In genomic region chr2:70142590-70143313, GRCh38 we compare ENCODE assay signal across 1 cellular context.
TF ChIP-seq lines count a peak whose summit lies in the region.

No MANE protein-coding gene starts in this region.

TF ChIP-seq in K562, 482 proteins besides CTCF, POLR2A, EP300 and RAD21 (continued from another document and continues in another):
- TF ChIP-seq KDM4B (IDR thresholded peaks at IDR 0.05; ENCODE audit: borderline replicate concordance in 2 of 2, low read depth in 1 of 2) (0 out of 4 replicates have a peak, but pooled peaks of 1 of the 2 experiments have one; percentile 32), BRF1 (IDR thresholded peaks at IDR 0.05; ENCODE audit: borderline replicate concordance, extremely low read depth, insufficient read length) (no peak), SIRT6 (IDR thresholded peaks at IDR 0.05; ENCODE audit: low read depth, low read length) (no peak), NR1H2 (CRISPR knock-in tag; IDR thresholded peaks at IDR 0.05) (no peak), ASH1L (IDR thresholded peaks at IDR 0.05; ENCODE audit: borderline replicate concordance, low read depth, partially characterized antibody) (no peak), POLR2AphosphoS5 (IDR thresholded peaks at IDR 0.05; ENCODE audit: control insufficient read depth, insufficient read depth, low read depth, low read length) (no peak; the same call in 1 of the 2 replicates), ATF3 (IDR thresholded peaks at IDR 0.05) (peak; percentile 100), ATF3 (CRISPR knock-in tag; conservative IDR thresholded peaks at IDR 0.05) (peak; percentile 99), CBX5 (IDR thresholded peaks at IDR 0.05; ENCODE audit: borderline replicate concordance, low read depth) (no peak; the same call in 1 of the 2 replicates), SMAD1 (IDR thresholded peaks at IDR 0.05; ENCODE audit: low read depth, low read length, partially characterized antibody) (peak; percentile 58), BACH1 (tag; IDR thresholded peaks at IDR 0.05) (no peak; the same call in 1 of the 2 replicates), MLLT1 (IDR thresholded peaks at IDR 0.05) (peak in 1 of 2 experiments; percentile 57; a peak in 3 of 4 replicates), PHF20 (IDR thresholded peaks at IDR 0.05; ENCODE audit: partially characterized antibody) (peak; percentile 76), ELF1 (tag; IDR thresholded peaks at IDR 0.05) (peak; percentile 99), ZBTB49 (CRISPR knock-in tag; IDR thresholded peaks at IDR 0.05; ENCODE audit: borderline replicate concordance) (no peak), XRCC4 (IDR thresholded peaks at IDR 0.05; ENCODE audit: extremely low read depth, insufficient read depth, insufficient read length) (no peak), CBX3 (IDR thresholded peaks at IDR 0.05; ENCODE audit: borderline replicate concordance in 1 of 2, low read length in 2 of 2) (no peak), ZNF583 (CRISPR knock-in tag; IDR thresholded peaks at IDR 0.05) (peak; percentile 20; the same call in 1 of the 2 replicates), SMAD4 (CRISPR knock-in tag; conservative IDR thresholded peaks at IDR 0.05) (peak; percentile 57; the same call in 1 of the 2 replicates), TEAD2 (tag; IDR thresholded peaks at IDR 0.05) (no peak), E2F3 (CRISPR knock-in tag; IDR thresholded peaks at IDR 0.05) (peak; percentile 98), ZNF134 (CRISPR knock-in tag; conservative IDR thresholded peaks at IDR 0.05) (no peak), ATF7 (IDR thresholded peaks at IDR 0.05) (peak; percentile 100), ZNF282 (CRISPR knock-in tag; IDR thresholded peaks at IDR 0.05) (no peak), CHD1 (IDR thresholded peaks at IDR 0.05; ENCODE audit: low read length) (no peak), ZNF444 (CRISPR knock-in tag; IDR thresholded peaks at IDR 0.05) (no peak), HOXB6 (CRISPR knock-in tag; IDR thresholded peaks at IDR 0.05; ENCODE audit: borderline replicate concordance) (no peak), PURB (CRISPR knock-in tag; IDR thresholded peaks at IDR 0.05; ENCODE audit: low read depth) (no peak), NR0B1 (IDR thresholded peaks at IDR 0.05; ENCODE audit: partially characterized antibody) (no peak), NEUROD1 (IDR thresholded peaks at IDR 0.05; ENCODE audit: borderline replicate concordance, low read depth, low read length, partially characterized antibody) (peak; percentile 71), IFI16 (CRISPR knock-in tag; IDR thresholded peaks at IDR 0.05) (no peak), DNMT1 (IDR thresholded peaks at IDR 0.05) (no peak), PHB (CRISPR knock-in tag; IDR thresholded peaks at IDR 0.05) (peak; percentile 64; the same call in 1 of the 2 replicates), PTBP1 (IDR thresholded peaks at IDR 0.05; ENCODE audit: low read depth, low read length) (no peak), ZC3H11A (IDR thresholded peaks at IDR 0.05; ENCODE audit: low read depth, low read length) (no peak; the same call in 1 of the 2 replicates), ZNF253 (CRISPR knock-in tag; conservative IDR thresholded peaks at IDR 0.05) (no peak), ARNT (IDR thresholded peaks at IDR 0.05) (peak in 1 of 2 experiments; percentile 29; a peak in 1 of 4 replicates), E2F6 (IDR thresholded peaks at IDR 0.05; ENCODE audit: borderline replicate concordance in 1 of 2, extremely low read depth in 1 of 2, insufficient read depth in 1 of 2, insufficient read length in 1 of 2, low read depth in 1 of 2, low read length in 1 of 2, poor library complexity in 1 of 2, severe bottlenecking in 1 of 2) (peak; percentile 79 to 88), ZC3H8 (IDR thresholded peaks at IDR 0.05) (no peak), TFAM (CRISPR knock-in tag; conservative IDR thresholded peaks at IDR 0.05) (no peak), PCBP2 (IDR thresholded peaks at IDR 0.05; ENCODE audit: low read depth, low read length, poor library complexity, severe bottlenecking) (no peak), EGR1 (conservative IDR thresholded peaks at IDR 0.05) (peak; percentile 99), FOXP1 (CRISPR knock-in tag; IDR thresholded peaks at IDR 0.05) (no peak), RERE (CRISPR knock-in tag; IDR thresholded peaks at IDR 0.05; ENCODE audit: borderline replicate concordance) (no peak), SP1 (CRISPR knock-in tag; IDR thresholded peaks at IDR 0.05) (peak; percentile 97), ZFPM2 (CRISPR knock-in tag; IDR thresholded peaks at IDR 0.05) (no peak)
- TF ChIP-seq, protein P1, sequence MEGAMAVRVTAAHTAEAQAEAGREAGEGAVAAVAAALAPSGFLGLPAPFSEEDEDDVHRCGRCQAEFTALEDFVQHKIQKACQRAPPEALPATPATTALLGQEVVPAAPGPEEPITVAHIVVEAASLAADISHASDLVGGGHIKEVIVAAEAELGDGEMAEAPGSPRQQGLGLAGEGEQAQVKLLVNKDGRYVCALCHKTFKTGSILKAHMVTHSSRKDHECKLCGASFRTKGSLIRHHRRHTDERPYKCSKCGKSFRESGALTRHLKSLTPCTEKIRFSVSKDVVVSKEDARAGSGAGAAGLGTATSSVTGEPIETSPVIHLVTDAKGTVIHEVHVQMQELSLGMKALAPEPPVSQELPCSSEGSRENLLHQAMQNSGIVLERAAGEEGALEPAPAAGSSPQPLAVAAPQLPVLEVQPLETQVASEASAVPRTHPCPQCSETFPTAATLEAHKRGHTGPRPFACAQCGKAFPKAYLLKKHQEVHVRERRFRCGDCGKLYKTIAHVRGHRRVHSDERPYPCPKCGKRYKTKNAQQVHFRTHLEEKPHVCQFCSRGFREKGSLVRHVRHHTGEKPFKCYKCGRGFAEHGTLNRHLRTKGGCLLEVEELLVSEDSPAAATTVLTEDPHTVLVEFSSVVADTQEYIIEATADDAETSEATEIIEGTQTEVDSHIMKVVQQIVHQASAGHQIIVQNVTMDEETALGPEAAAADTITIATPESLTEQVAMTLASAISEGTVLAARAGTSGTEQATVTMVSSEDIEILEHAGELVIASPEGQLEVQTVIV (CRISPR knock-in tag; IDR thresholded peaks at IDR 0.05; ENCODE audit: borderline replicate concordance) = no peak
- TF ChIP-seq, protein P2, sequence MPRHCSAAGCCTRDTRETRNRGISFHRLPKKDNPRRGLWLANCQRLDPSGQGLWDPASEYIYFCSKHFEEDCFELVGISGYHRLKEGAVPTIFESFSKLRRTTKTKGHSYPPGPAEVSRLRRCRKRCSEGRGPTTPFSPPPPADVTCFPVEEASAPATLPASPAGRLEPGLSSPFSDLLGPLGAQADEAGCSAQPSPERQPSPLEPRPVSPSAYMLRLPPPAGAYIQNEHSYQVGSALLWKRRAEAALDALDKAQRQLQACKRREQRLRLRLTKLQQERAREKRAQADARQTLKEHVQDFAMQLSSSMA (CRISPR knock-in tag; IDR thresholded peaks at IDR 0.05) = peak; percentile 70; the same call in 1 of the 2 replicates
- TF ChIP-seq, protein P3, sequence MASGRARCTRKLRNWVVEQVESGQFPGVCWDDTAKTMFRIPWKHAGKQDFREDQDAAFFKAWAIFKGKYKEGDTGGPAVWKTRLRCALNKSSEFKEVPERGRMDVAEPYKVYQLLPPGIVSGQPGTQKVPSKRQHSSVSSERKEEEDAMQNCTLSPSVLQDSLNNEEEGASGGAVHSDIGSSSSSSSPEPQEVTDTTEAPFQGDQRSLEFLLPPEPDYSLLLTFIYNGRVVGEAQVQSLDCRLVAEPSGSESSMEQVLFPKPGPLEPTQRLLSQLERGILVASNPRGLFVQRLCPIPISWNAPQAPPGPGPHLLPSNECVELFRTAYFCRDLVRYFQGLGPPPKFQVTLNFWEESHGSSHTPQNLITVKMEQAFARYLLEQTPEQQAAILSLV (tag; IDR thresholded peaks at IDR 0.05) = peak; percentile 38; the same call in 1 of the 2 replicates
